1 cellular context compared by ENCODE assay signal in the genomic region with DNA sequence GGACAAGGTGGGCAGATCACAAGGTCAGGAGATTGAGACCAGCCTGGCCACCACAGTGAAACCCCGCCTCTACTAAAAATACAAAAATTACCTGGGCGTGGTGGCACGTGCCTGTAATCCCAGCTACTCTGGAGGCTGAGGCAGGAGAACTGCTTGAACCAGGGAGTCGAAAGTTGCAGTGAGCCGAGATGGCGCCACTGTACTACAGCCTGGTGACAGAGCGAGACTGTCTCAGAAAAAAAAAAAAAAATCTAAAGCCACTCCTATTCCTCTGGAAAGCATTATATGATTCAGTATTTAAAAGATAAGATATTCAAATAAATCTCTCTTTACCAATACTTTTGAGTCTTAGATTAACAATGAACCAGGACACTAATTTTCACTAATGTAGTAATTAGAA. TPM values are rescaled to one million over a fixed set of nuclear protein-coding genes. Genes with fewer than 3 reads are reported as not detected.
"Had no signal": no experiment of that assay in that cellular context is flagged by ENCODE, and none has a peak within 500 bp of the region (broad histone marks: within the 10 kb centered on the region; RNA-seq: fewer than 3 reads in every experiment).

No MANE protein-coding gene starts in this region.

RNA-seq across cellular contexts. Expression of a gene that starts 13.0 kb away (rescaled TPM):
- polyA plus RNA-seq: GM23248 had no signal
